13 cellular contexts compared by ENCODE assay signal in genomic region chr22:40088818-40089217, GRCh38.
DNase-seq lines count a peak whose midpoint lies in the region; ATAC-seq lines count a peak whose summit lies in the region.
"Had no signal": no experiment of that assay in that cellular context is flagged by ENCODE, and none has a peak within 500 bp of the region (broad histone marks: within the 10 kb centered on the region; RNA-seq: fewer than 3 reads in every experiment).

No MANE protein-coding gene starts in this region.

- CTCF ChIA-PET in activated CD4-positive, alpha-beta T cell treated with anti-CD3 and anti-CD28 coated beads for 36 hours (lab: Charles Lee) = interaction anchor here (0.6 to 1.3 kb wide), 5 partner anchors 13 to 89 kb away, joined by 3 read pairs; partner anchors contain the start of gene TNRC6B

- peaks cover 6% of the 10 kb centered on the region for H3K36me3 Mint-ChIP-seq in activated CD4-positive, alpha-beta T cell treated with anti-CD3 and anti-CD28 coated beads for 36 hours (ENCODE audit: low read depth)
- H3K36me3 Mint-ChIP-seq in activated naive CD8-positive, alpha-beta T cell = peaks cover 5% of the 10 kb centered on the region
- H3K36me3 Mint-ChIP-seq in activated naive CD8-positive, alpha-beta T cell treated with anti-CD3 and anti-CD28 coated beads, Interleukin-2, amount 50 U/mL, for 24 hours (ENCODE audit: low read depth) = no peaks in the 10 kb centered on the region
- no peaks in the 10 kb centered on the region for H3K36me3 Mint-ChIP-seq in naive B cell
- H3K36me3 Mint-ChIP-seq in stimulated activated naive B cell treated with anti-CD40 and anti-IgM and Interleukin-4, amounts not matched to agents 10 μg/mL and 1 μg/mL and 100 μg/mL, for 72 hours = no peaks in the 10 kb centered on the region

- ATAC-seq in activated CD4-positive, alpha-beta T cell treated with anti-CD3 and anti-CD28 coated beads for 36 hours = peak; percentile 56
- ATAC-seq in activated naive CD8-positive, alpha-beta T cell treated with anti-CD3 and anti-CD28 coated beads, Interleukin-2, amount 50 U/mL, for 24 hours = no peak
- ATAC-seq in naive B cell (ENCODE audit: low read depth in 2 of 2) = peak in 1 of 2 donors; percentile 18
- peak; percentile 25 to 39 for ATAC-seq in stimulated activated naive B cell treated with anti-CD40 and anti-IgM and Interleukin-4, amounts not matched to agents 10 μg/mL and 1 μg/mL and 100 μg/mL, for 72 hours (replicated peaks)
- ATAC-seq: GM12878, HCT116 had no signal

- H3K27me3 Mint-ChIP-seq in activated CD4-positive, alpha-beta T cell treated with anti-CD3 and anti-CD28 coated beads for 36 hours = no peaks in the 10 kb centered on the region
- H3K27me3 Mint-ChIP-seq in activated naive CD8-positive, alpha-beta T cell = no peaks in the 10 kb centered on the region
- no peaks in the 10 kb centered on the region for H3K27me3 Mint-ChIP-seq in activated naive CD8-positive, alpha-beta T cell treated with anti-CD3 and anti-CD28 coated beads, Interleukin-2, amount 50 U/mL, for 24 hours
- H3K27me3 Mint-ChIP-seq in naive B cell = no peaks in the 10 kb centered on the region
- H3K27me3 Mint-ChIP-seq in stimulated activated naive B cell treated with anti-CD40 and anti-IgM and Interleukin-4, amounts not matched to agents 10 μg/mL and 1 μg/mL and 100 μg/mL, for 72 hours = no peaks in the 10 kb centered on the region
- H3K27me3 Mint-ChIP-seq: CD8-positive, alpha-beta memory T cell had no signal

- H3K9me3 Mint-ChIP-seq in activated CD4-positive, alpha-beta T cell treated with anti-CD3 and anti-CD28 coated beads for 36 hours (ENCODE audit: low read depth) = no peaks in the 10 kb centered on the region
- H3K9me3 Mint-ChIP-seq in activated naive CD8-positive, alpha-beta T cell (ENCODE audit: low read depth) = no peaks in the 10 kb centered on the region
- peaks cover 4% of the 10 kb centered on the region for H3K9me3 Mint-ChIP-seq in activated naive CD8-positive, alpha-beta T cell treated with anti-CD3 and anti-CD28 coated beads, Interleukin-2, amount 50 U/mL, for 24 hours
- no peaks in the 10 kb centered on the region for H3K9me3 Mint-ChIP-seq in naive B cell
- H3K9me3 Mint-ChIP-seq in stimulated activated naive B cell treated with anti-CD40 and anti-IgM and Interleukin-4, amounts not matched to agents 10 μg/mL and 1 μg/mL and 100 μg/mL, for 72 hours = no peaks in the 10 kb centered on the region
- H3K9me3 Mint-ChIP-seq: CD8-positive, alpha-beta memory T cell had no signal

- peaks cover 66% of the 10 kb centered on the region for H3K4me1 Mint-ChIP-seq in activated CD4-positive, alpha-beta T cell treated with anti-CD3 and anti-CD28 coated beads for 36 hours
- peaks cover 63% of the 10 kb centered on the region for H3K4me1 Mint-ChIP-seq in activated naive CD8-positive, alpha-beta T cell (ENCODE audit: low read depth)
- peaks cover 61% of the 10 kb centered on the region for H3K4me1 Mint-ChIP-seq in activated naive CD8-positive, alpha-beta T cell treated with anti-CD3 and anti-CD28 coated beads, Interleukin-2, amount 50 U/mL, for 24 hours
- H3K4me1 Mint-ChIP-seq in naive B cell = peaks cover 39 to 69% (median 45%) of the 10 kb centered on the region in 3 donors
- H3K4me1 Mint-ChIP-seq in stimulated activated naive B cell treated with anti-CD40 and anti-IgM and Interleukin-4, amounts not matched to agents 10 μg/mL and 1 μg/mL and 100 μg/mL, for 72 hours = peaks cover 30 to 69% of the 10 kb centered on the region in 2 donors

- no peak overlapping the region for H3K4me3 Mint-ChIP-seq in activated CD4-positive, alpha-beta T cell treated with anti-CD3 and anti-CD28 coated beads for 36 hours
- H3K4me3 Mint-ChIP-seq in activated naive CD8-positive, alpha-beta T cell = no peak overlapping the region
- no peak overlapping the region for H3K4me3 Mint-ChIP-seq in activated naive CD8-positive, alpha-beta T cell treated with anti-CD3 and anti-CD28 coated beads, Interleukin-2, amount 50 U/mL, for 24 hours
- peak overlapping the region in 5 of 8 donors; percentile 8 to 41 (median 21) for H3K4me3 Mint-ChIP-seq in naive B cell
- H3K4me3 Mint-ChIP-seq in stimulated activated naive B cell treated with anti-CD40 and anti-IgM and Interleukin-4, amounts not matched to agents 10 μg/mL and 1 μg/mL and 100 μg/mL, for 72 hours = peak overlapping the region in 1 of 2 donors; percentile 6
- H3K4me3 Mint-ChIP-seq: CD8-positive, alpha-beta memory T cell had no signal

- peak overlapping the region; percentile 39 for H3K27ac Mint-ChIP-seq in activated CD4-positive, alpha-beta T cell treated with anti-CD3 and anti-CD28 coated beads for 36 hours
- H3K27ac Mint-ChIP-seq in activated naive CD8-positive, alpha-beta T cell = peak overlapping the region; percentile 64
- no peak overlapping the region for H3K27ac Mint-ChIP-seq in activated naive CD8-positive, alpha-beta T cell treated with anti-CD3 and anti-CD28 coated beads, Interleukin-2, amount 50 U/mL, for 24 hours
- H3K27ac Mint-ChIP-seq in naive B cell = peak overlapping the region in 4 of 6 donors; percentile 30 to 87 (median 76)
- H3K27ac Mint-ChIP-seq in stimulated activated naive B cell treated with anti-CD40 and anti-IgM and Interleukin-4, amounts not matched to agents 10 μg/mL and 1 μg/mL and 100 μg/mL, for 72 hours = peak overlapping the region; percentile 94

- DNase-seq in activated CD4-positive, alpha-beta T cell treated with anti-CD3 and anti-CD28 coated beads for 36 hours = no peak
- no peak for DNase-seq in activated CD4-positive, alpha-beta T cell treated with anti-CD3 and anti-CD28 coated beads for 4 hours
- no peak for DNase-seq in activated naive CD8-positive, alpha-beta T cell treated with anti-CD3 and anti-CD28 coated beads, Interleukin-2, amount 50 U/mL, for 24 hours
- DNase-seq in naive B cell = no peak
- DNase-seq in stimulated activated naive B cell treated with anti-CD40 and anti-IgM and Interleukin-4, amounts not matched to agents 10 μg/mL and 1 μg/mL and 100 μg/mL, for 72 hours = no peak
- no peak for DNase-seq in DMS53 treated with DMSO at 0.1 percent for 48 hours (lab: John Stamatoyannopoulos, UW; ENCODE audit: unreplicated experiment)
- no peak for DNase-seq in cardiac septum (ENCODE audit: low spot score)
- DNase-seq: Caco-2; CD8-positive, alpha-beta memory T cell; GM23248 had no signal

- POLR2A ChIA-PET in activated CD4-positive, alpha-beta T cell treated with anti-CD3 and anti-CD28 coated beads for 36 hours (lab: Charles Lee) = interaction anchor here (0.6 to 0.7 kb wide), 2 partner anchors 165 to 246 kb away, joined by 6 to 7 read pairs; no protein-coding TSS in a partner anchor

- intact Hi-C loops in activated CD4-positive, alpha-beta T cell treated with anti-CD3 and anti-CD28 coated beads for 36 hours (cut with DNase I, micrococcal nuclease) = no loop called here
- intact Hi-C loops in cardiac septum (cut with DNase I) = no loop called here

Comparison
In these comparisons a context has a peak if more than half of its experiments do, and no peak if none do; other contexts are left out.
1. H3K4me3 Mint-ChIP-seq: peak in naive B cell (5 of 8); none in activated CD4-positive, alpha-beta T cell treated with anti-CD3 and anti-CD28 coated beads for 36 hours (single experiment), activated naive CD8-positive, alpha-beta T cell (single experiment) and activated naive CD8-positive, alpha-beta T cell treated with anti-CD3 and anti-CD28 coated beads, Interleukin-2, amount 50 U/mL, for 24 hours (single experiment).